1 cellular context compared by ENCODE assay signal in the genomic region with DNA sequence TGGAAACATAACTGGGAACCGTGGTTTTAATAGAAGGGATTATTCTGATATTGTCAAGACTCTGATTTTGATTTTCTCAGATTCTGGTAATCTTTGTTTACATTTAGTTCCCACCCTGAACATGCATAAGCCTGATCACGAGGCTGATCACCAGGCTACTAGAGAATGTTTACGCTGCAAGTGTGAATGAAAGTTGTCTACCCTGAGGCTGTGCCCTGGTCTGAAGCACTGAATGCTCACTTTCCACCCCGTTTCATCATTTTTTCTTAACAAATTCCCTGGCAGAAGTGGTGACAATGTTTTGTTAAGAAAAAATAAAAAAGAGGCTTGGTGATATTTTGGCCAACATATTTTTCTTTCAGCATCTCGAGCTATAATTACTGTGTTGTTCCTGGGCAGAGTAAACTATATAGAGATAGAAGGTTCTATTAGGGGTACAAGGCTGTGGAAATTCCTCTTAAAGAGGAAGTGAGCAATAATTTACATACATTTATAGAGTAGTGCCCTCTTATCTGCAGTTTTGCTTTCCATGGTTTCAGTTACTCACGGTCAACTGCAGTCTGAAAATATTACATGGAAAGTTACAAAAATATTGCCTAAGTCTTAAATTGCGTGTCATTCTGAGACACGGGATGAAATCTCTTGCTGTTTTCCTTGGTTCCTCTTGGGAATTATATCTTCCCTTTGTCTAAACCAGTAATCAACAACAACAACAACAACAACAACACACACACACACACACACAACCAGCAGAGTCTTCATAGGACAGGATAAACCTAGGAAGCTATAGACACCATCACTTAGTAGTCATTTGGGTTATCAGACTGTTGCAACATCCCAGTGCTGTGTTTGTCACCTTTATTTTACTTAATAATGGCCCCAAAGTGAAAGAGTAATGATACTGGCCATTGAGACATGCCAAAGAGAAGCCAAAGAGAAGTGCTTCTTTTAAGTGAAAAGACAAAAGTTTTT.
A peak's percentile ranks its signal among the peaks of the same experiment; 100 is the strongest.
TF ChIP-seq lines count a peak whose summit lies in the region.

No MANE protein-coding gene starts in this region.

TF ChIP-seq in GM12878, 131 proteins besides CTCF, POLR2A, EP300 and RAD21 (continued from another document):
- TF ChIP-seq, protein P1, sequence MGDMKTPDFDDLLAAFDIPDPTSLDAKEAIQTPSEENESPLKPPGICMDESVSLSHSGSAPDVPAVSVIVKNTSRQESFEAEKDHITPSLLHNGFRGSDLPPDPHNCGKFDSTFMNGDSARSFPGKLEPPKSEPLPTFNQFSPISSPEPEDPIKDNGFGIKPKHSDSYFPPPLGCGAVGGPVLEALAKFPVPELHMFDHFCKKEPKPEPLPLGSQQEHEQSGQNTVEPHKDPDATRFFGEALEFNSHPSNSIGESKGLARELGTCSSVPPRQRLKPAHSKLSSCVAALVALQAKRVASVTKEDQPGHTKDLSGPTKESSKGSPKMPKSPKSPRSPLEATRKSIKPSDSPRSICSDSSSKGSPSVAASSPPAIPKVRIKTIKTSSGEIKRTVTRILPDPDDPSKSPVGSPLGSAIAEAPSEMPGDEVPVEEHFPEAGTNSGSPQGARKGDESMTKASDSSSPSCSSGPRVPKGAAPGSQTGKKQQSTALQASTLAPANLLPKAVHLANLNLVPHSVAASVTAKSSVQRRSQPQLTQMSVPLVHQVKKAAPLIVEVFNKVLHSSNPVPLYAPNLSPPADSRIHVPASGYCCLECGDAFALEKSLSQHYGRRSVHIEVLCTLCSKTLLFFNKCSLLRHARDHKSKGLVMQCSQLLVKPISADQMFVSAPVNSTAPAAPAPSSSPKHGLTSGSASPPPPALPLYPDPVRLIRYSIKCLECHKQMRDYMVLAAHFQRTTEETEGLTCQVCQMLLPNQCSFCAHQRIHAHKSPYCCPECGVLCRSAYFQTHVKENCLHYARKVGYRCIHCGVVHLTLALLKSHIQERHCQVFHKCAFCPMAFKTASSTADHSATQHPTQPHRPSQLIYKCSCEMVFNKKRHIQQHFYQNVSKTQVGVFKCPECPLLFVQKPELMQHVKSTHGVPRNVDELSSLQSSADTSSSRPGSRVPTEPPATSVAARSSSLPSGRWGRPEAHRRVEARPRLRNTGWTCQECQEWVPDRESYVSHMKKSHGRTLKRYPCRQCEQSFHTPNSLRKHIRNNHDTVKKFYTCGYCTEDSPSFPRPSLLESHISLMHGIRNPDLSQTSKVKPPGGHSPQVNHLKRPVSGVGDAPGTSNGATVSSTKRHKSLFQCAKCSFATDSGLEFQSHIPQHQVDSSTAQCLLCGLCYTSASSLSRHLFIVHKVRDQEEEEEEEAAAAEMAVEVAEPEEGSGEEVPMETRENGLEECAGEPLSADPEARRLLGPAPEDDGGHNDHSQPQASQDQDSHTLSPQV (IDR thresholded peaks at IDR 0.05): no peak
- 0 out of 2 replicates have a peak, but pooled peaks have one; percentile 25 for TF ChIP-seq CBX5 (IDR thresholded peaks at IDR 0.05; ENCODE audit: low read depth)
- no peak for TF ChIP-seq BCL11A (IDR thresholded peaks at IDR 0.05; ENCODE audit: low read depth, low read length)
- no peak for TF ChIP-seq NR2C1 (IDR thresholded peaks at IDR 0.05)
- TF ChIP-seq IKZF1 (conservative IDR thresholded peaks at IDR 0.05): peak; percentile 51
- TF ChIP-seq, protein P2, sequence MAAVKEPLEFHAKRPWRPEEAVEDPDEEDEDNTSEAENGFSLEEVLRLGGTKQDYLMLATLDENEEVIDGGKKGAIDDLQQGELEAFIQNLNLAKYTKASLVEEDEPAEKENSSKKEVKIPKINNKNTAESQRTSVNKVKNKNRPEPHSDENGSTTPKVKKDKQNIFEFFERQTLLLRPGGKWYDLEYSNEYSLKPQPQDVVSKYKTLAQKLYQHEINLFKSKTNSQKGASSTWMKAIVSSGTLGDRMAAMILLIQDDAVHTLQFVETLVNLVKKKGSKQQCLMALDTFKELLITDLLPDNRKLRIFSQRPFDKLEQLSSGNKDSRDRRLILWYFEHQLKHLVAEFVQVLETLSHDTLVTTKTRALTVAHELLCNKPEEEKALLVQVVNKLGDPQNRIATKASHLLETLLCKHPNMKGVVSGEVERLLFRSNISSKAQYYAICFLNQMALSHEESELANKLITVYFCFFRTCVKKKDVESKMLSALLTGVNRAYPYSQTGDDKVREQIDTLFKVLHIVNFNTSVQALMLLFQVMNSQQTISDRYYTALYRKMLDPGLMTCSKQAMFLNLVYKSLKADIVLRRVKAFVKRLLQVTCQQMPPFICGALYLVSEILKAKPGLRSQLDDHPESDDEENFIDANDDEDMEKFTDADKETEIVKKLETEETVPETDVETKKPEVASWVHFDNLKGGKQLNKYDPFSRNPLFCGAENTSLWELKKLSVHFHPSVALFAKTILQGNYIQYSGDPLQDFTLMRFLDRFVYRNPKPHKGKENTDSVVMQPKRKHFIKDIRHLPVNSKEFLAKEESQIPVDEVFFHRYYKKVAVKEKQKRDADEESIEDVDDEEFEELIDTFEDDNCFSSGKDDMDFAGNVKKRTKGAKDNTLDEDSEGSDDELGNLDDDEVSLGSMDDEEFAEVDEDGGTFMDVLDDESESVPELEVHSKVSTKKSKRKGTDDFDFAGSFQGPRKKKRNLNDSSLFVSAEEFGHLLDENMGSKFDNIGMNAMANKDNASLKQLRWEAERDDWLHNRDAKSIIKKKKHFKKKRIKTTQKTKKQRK (IDR thresholded peaks at IDR 0.05; ENCODE audit: low read depth, low read length): no peak
- TF ChIP-seq, protein P3, sequence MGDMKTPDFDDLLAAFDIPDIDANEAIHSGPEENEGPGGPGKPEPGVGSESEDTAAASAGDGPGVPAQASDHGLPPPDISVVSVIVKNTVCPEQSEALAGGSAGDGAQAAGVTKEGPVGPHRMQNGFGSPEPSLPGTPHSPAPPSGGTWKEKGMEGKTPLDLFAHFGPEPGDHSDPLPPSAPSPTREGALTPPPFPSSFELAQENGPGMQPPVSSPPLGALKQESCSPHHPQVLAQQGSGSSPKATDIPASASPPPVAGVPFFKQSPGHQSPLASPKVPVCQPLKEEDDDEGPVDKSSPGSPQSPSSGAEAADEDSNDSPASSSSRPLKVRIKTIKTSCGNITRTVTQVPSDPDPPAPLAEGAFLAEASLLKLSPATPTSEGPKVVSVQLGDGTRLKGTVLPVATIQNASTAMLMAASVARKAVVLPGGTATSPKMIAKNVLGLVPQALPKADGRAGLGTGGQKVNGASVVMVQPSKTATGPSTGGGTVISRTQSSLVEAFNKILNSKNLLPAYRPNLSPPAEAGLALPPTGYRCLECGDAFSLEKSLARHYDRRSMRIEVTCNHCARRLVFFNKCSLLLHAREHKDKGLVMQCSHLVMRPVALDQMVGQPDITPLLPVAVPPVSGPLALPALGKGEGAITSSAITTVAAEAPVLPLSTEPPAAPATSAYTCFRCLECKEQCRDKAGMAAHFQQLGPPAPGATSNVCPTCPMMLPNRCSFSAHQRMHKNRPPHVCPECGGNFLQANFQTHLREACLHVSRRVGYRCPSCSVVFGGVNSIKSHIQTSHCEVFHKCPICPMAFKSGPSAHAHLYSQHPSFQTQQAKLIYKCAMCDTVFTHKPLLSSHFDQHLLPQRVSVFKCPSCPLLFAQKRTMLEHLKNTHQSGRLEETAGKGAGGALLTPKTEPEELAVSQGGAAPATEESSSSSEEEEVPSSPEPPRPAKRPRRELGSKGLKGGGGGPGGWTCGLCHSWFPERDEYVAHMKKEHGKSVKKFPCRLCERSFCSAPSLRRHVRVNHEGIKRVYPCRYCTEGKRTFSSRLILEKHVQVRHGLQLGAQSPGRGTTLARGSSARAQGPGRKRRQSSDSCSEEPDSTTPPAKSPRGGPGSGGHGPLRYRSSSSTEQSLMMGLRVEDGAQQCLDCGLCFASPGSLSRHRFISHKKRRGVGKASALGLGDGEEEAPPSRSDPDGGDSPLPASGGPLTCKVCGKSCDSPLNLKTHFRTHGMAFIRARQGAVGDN (IDR thresholded peaks at IDR 0.05): no peak
- 0 out of 2 replicates have a peak, but pooled peaks have one; percentile 30 for TF ChIP-seq IRF4 (IDR thresholded peaks at IDR 0.05; ENCODE audit: low read depth, low read length)
- TF ChIP-seq MEF2A (IDR thresholded peaks at IDR 0.05; ENCODE audit: insufficient read depth, low read depth, low read length): 0 out of 2 replicates have a peak, but pooled peaks have one; percentile 39
- TF ChIP-seq, protein P4, sequence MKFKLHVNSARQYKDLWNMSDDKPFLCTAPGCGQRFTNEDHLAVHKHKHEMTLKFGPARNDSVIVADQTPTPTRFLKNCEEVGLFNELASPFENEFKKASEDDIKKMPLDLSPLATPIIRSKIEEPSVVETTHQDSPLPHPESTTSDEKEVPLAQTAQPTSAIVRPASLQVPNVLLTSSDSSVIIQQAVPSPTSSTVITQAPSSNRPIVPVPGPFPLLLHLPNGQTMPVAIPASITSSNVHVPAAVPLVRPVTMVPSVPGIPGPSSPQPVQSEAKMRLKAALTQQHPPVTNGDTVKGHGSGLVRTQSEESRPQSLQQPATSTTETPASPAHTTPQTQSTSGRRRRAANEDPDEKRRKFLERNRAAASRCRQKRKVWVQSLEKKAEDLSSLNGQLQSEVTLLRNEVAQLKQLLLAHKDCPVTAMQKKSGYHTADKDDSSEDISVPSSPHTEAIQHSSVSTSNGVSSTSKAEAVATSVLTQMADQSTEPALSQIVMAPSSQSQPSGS (IDR thresholded peaks at IDR 0.05; ENCODE audit: low read length): 0 out of 2 replicates have a peak, but pooled peaks have one; percentile 17
- TF ChIP-seq RELA (IDR thresholded peaks at IDR 0.05; ENCODE audit: borderline replicate concordance, partially characterized antibody): no peak
- TF ChIP-seq CBFB (IDR thresholded peaks at IDR 0.05; ENCODE audit: low read depth): no peak
- TF ChIP-seq EED (IDR thresholded peaks at IDR 0.05; ENCODE audit: low read depth): 0 out of 2 replicates have a peak, but pooled peaks have one; percentile 19
- no peak for TF ChIP-seq TAF1 (IDR thresholded peaks at IDR 0.05; ENCODE audit: borderline replicate concordance, low read depth, low read length)
- no peak for TF ChIP-seq SIX5 (IDR thresholded peaks at IDR 0.05; ENCODE audit: low read depth, low read length, severe bottlenecking)
- peak; percentile 62 for TF ChIP-seq ZNF24 (IDR thresholded peaks at IDR 0.05)
- TF ChIP-seq POU2F2 (IDR thresholded peaks at IDR 0.05; ENCODE audit: borderline replicate concordance, low read depth, low read length): peak; percentile 71; the same call in 2 of the 3 replicates
- TF ChIP-seq NFXL1 (IDR thresholded peaks at IDR 0.05; ENCODE audit: borderline replicate concordance): no peak
- no peak for TF ChIP-seq HDAC2 (IDR thresholded peaks at IDR 0.05)
- 0 out of 2 replicates have a peak, but pooled peaks have one; percentile 26 for TF ChIP-seq DPF2 (IDR thresholded peaks at IDR 0.05)
